Comparison of ENCODE assay signal across 19 cellular contexts in the genomic region with DNA sequence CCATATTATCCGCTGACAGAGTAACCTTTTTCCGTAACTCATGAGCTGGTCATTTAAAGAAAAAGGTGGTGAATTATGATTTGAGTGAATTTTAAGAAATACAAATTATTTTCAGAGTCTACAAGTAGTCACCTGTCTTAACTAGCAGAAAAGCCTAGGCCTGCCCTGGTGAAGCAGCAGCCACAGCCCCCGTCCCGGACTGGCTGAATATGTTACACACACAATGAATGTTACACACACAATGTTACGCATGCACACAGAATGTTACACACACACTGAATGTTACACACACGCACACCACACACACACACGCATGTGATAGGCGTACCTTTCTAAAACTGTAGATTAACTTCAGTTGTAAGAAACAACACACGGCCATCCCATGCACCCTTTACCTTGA.
"Had no signal": no experiment of that assay in that cellular context is flagged by ENCODE, and none has a peak within 500 bp of the region (broad histone marks: within the 10 kb centered on the region; RNA-seq: fewer than 3 reads in every experiment).

No MANE protein-coding gene starts in this region.

- H3K4me3 ChIP-seq: adrenal gland, lung, mucosa of descending colon, pancreas, skin epidermis, transverse colon had no signal

- H3K9me3 Mint-ChIP-seq: naive thymus-derived CD8-positive, alpha-beta T cell; T-cell had no signal

- ATAC-seq: activated CD4-positive, alpha-beta T cell treated with anti-CD3 and anti-CD28 coated beads for 36 hours; activated CD8-positive, alpha-beta T cell treated with anti-CD3 and anti-CD28 coated beads, Interleukin-2, amount 10 ng/mL, durations not matched to agents 7 days and 5 days; mucosa of descending colon; naive thymus-derived CD8-positive, alpha-beta T cell; pancreas; T-cell had no signal

- H3K4me1 ChIP-seq: pancreas had no signal

- H3K27ac ChIP-seq: epithelial cell of prostate, pancreas, transverse colon, VCaP had no signal

- H3K27me3 ChIP-seq: adrenal gland, pancreas, transverse colon had no signal

- H3K9me3 ChIP-seq: adrenal gland, mucosa of descending colon, pancreas, transverse colon had no signal

- H3K27ac Mint-ChIP-seq: activated CD8-positive, alpha-beta T cell treated with anti-CD3 and anti-CD28 coated beads, Interleukin-2, amount 10 ng/mL, durations not matched to agents 7 days and 5 days; T-cell had no signal

- H3K27me3 Mint-ChIP-seq: activated CD4-positive, alpha-beta T cell treated with anti-CD3 and anti-CD28 coated beads for 36 hours; naive thymus-derived CD8-positive, alpha-beta T cell; T-cell had no signal

- FAIRE-seq: pancreas had no signal

- DNase-seq: activated CD4-positive, alpha-beta T cell treated with anti-CD3 and anti-CD28 coated beads for 36 hours; activated CD8-positive, alpha-beta memory T cell treated with anti-CD3 and anti-CD28 coated beads, Interleukin-2, amount 50 U/mL, for 48 hours; activated CD8-positive, alpha-beta T cell treated with anti-CD3 and anti-CD28 coated beads, Interleukin-2, amount 10 ng/mL, durations not matched to agents 7 days and 5 days; activated naive CD4-positive, alpha-beta T cell treated with Interleukin-2 at 50 U/mL for 16 hours; central memory CD4-positive, alpha-beta T cell; cortex of kidney; effector memory CD4-positive, alpha-beta T cell; hypothalamus; mucosa of descending colon; naive thymus-derived CD8-positive, alpha-beta T cell; T-cell; T1000; transverse colon had no signal

- H3K4me3 Mint-ChIP-seq: activated CD4-positive, alpha-beta T cell treated with anti-CD3 and anti-CD28 coated beads for 36 hours; activated CD8-positive, alpha-beta T cell treated with anti-CD3 and anti-CD28 coated beads, Interleukin-2, amount 10 ng/mL, durations not matched to agents 7 days and 5 days; naive thymus-derived CD8-positive, alpha-beta T cell; T-cell had no signal
